ENCODE assay signal across 8 cellular contexts in genomic region chr6:26043389-26044139, GRCh38. TPM values are rescaled to one million over a fixed set of nuclear protein-coding genes. Genes with fewer than 3 reads are reported as not detected.
DNase-seq lines count a peak whose midpoint lies in the region; ATAC-seq and TF ChIP-seq lines count a peak whose summit lies in the region.

No MANE protein-coding gene starts in this region.

- no peaks in the 10 kb centered on the region for H4K20me1 ChIP-seq in OCI-LY7 (ENCODE audit: insufficient read depth, low read length)

- no peak overlapping the region for H3K4ac ChIP-seq in neuronal stem cell (ENCODE audit: low read length)

- H3K4me1 ChIP-seq in OCI-LY7 (ENCODE audit: insufficient read depth, low read length, poor library complexity, severe bottlenecking) (peaks cover 70% of the 10 kb centered on the region), neuronal stem cell (ENCODE audit: control insufficient read depth in 2 of 2, insufficient read depth in 1 of 2, low read depth in 1 of 2, low read length in 2 of 2) (peaks cover 0 to 2% of the 10 kb centered on the region in 2 donors)

- no peaks in the 10 kb centered on the region for H3K9me2 ChIP-seq in OCI-LY7 (ENCODE audit: insufficient read depth, low read length)

- H4K91ac ChIP-seq in neuronal stem cell (ENCODE audit: low read depth, low read length, poor library complexity): no peak overlapping the region

- H3K4me3 ChIP-seq in AG04450 (ENCODE audit: low read depth, low read length): peak overlapping the region; percentile 66
- peak overlapping the region; percentile 67 for H3K4me3 ChIP-seq in OCI-LY7 (ENCODE audit: low read depth, low read length, poor library complexity, severe bottlenecking)
- peak overlapping the region; percentile 59 for H3K4me3 ChIP-seq in fibroblast of the aortic adventitia (ENCODE audit: low read depth, low read length)
- peak overlapping the region; percentile 39 to 80 for H3K4me3 ChIP-seq in neuronal stem cell (ENCODE audit: low read length in 2 of 2)

- peak overlapping the region; percentile 73 for H2BK15ac ChIP-seq in neuronal stem cell (ENCODE audit: low read length)

- intact Hi-C loops in OCI-LY7 (cut with micrococcal nuclease; ENCODE audit: unreplicated experiment): loop anchor here (1.0 kb wide), 1 partner anchor 10 kb away; a partner anchor contains a TSS

- no peak overlapping the region for H4K8ac ChIP-seq in neuronal stem cell (ENCODE audit: low read depth, low read length)

- no peak overlapping the region for H3K14ac ChIP-seq in neuronal stem cell (ENCODE audit: low read length)

- no peaks in the 10 kb centered on the region; the same call in 1 of the 2 replicates for H3K9me3 ChIP-seq in AG04450 (ENCODE audit: control insufficient read depth, insufficient read depth, low read length)
- no peaks in the 10 kb centered on the region for H3K9me3 ChIP-seq in OCI-LY7 (ENCODE audit: low read length)
- peaks cover 0 to 7% of the 10 kb centered on the region in 2 donors for H3K9me3 ChIP-seq in neuronal stem cell (replicated peaks in 1 of 2; ENCODE audit: control insufficient read depth in 2 of 2, insufficient read depth in 1 of 2, low read depth in 1 of 2, low read length in 2 of 2)

- no peaks in the 10 kb centered on the region for H3K79me2 ChIP-seq in OCI-LY7 (ENCODE audit: insufficient read depth, low read depth, low read length)

- peak overlapping the region; percentile 50 for H2AK5ac ChIP-seq in neuronal stem cell (ENCODE audit: low read depth, low read length)

- DNase-seq in AG04450 (ENCODE audit: low read depth, low spot score) (peak; percentile 96), OCI-LY7 (ENCODE audit: low spot score) (peak; percentile 98), fibroblast of the aortic adventitia (ENCODE audit: low read depth) (peak; percentile 99), neuronal stem cell (ENCODE audit: low spot score) (peak; percentile 78), GDM1 (lab: John Stamatoyannopoulos, UW) (no peak)
- DNase-seq in activated effector memory CD4-positive, alpha-beta T cell treated with anti-CD3 and anti-CD28 coated beads, Interleukin-2, amount 50 U/mL, for 16 hours: peak; percentile 86

- POLR2A ChIA-PET in AG04450 (lab: Yijun Ruan, JAX) (interaction anchor here (0.6 to 5.3 kb wide), 28 partner anchors 10 to 1849 kb away, joined by 3 to 272 read pairs (median 6); a partner anchor contains a TSS), OCI-LY7 (lab: Charles Lee) (interaction anchor here (0.7 to 16.1 kb wide), 43 partner anchors 8 to 1851 kb away, joined by 3 to 793 read pairs (median 6); a partner anchor contains a TSS)

- H2AFZ ChIP-seq in OCI-LY7 (ENCODE audit: low read length) (no peak overlapping the region), neuronal stem cell (ENCODE audit: low read length) (no peak overlapping the region)

- BruUV-seq in OCI-LY7 (replicated peaks; lab: Mats Ljungman, UMichigan): TSS peak; percentile 98

- H3K9ac ChIP-seq in neuronal stem cell (ENCODE audit: low read depth, low read length, poor library complexity): peak overlapping the region; percentile 73

- H3K18ac ChIP-seq in neuronal stem cell (ENCODE audit: low read length): peak overlapping the region; percentile 92

- H3K79me1 ChIP-seq in neuronal stem cell (ENCODE audit: low read depth, low read length): no peaks in the 10 kb centered on the region

- CTCF ChIA-PET in AG04450 (lab: Charles Lee) (interaction anchor here (0.9 to 2.0 kb wide), 5 partner anchors 9 to 53 kb away, joined by 3 to 22 read pairs (median 4); no protein-coding TSS in a partner anchor), OCI-LY7 (lab: Charles Lee; ENCODE audit: unreplicated experiment) (interaction anchor here (0.7 to 1.1 kb wide), 2 partner anchors 12 to 158 kb away, joined by 3 to 6 read pairs; a partner anchor contains a TSS)

- no peak overlapping the region for H2BK12ac ChIP-seq in neuronal stem cell (ENCODE audit: low read length)

- TF ChIP-seq CTCF in AG04450 (IDR thresholded peaks at IDR 0.05; ENCODE audit: low read depth, low read length): no peak
- TF ChIP-seq CTCF in OCI-LY7 (conservative IDR thresholded peaks at IDR 0.05; ENCODE audit: low read length): no peak
- TF ChIP-seq CTCF in fibroblast of the aortic adventitia (IDR thresholded peaks at IDR 0.05; ENCODE audit: insufficient read depth, low read length): no peak

- H3K4me2 ChIP-seq in OCI-LY7 (ENCODE audit: low read length): peak overlapping the region; percentile 85
- peak overlapping the region; percentile 43 for H3K4me2 ChIP-seq in neuronal stem cell (ENCODE audit: insufficient read depth, low read length, poor library complexity, severe bottlenecking)

- H3K36me3 ChIP-seq in OCI-LY7 (ENCODE audit: insufficient read depth, low read length) (no peaks in the 10 kb centered on the region), neuronal stem cell (replicated peaks in 1 of 2; ENCODE audit: control insufficient read depth in 2 of 2, insufficient read depth in 2 of 2, low read length in 2 of 2) (no peaks in the 10 kb centered on the region)

- no peak overlapping the region for H3K23ac ChIP-seq in neuronal stem cell (ENCODE audit: low read depth, low read length, poor library complexity)

- WGBS in neuronal stem cell (ENCODE audit: extremely low coverage in 2 of 2, insufficient read length in 2 of 2, insufficient replicate concordance in 1 of 2), 2 donors: no CpG with 5 or more reads among the region's 32 CpGs

- H2BK5ac ChIP-seq in neuronal stem cell (ENCODE audit: low read length): peak overlapping the region; percentile 71

- H3K27me3 ChIP-seq in AG04450 (ENCODE audit: control insufficient read depth, insufficient read depth, low read length) (no peaks in the 10 kb centered on the region), neuronal stem cell (ENCODE audit: control insufficient read depth in 3 of 3, insufficient read depth in 3 of 3, low read depth in 1 of 3, low read length in 3 of 3) (no peaks in the 10 kb centered on the region)

- no peak overlapping the region for H2BK120ac ChIP-seq in neuronal stem cell (ENCODE audit: low read depth, low read length)

- H3K27ac ChIP-seq in AG04450 (ENCODE audit: low read depth, low read length) (peak overlapping the region; percentile 93), OCI-LY7 (ENCODE audit: low read depth, low read length, poor library complexity, severe bottlenecking) (peak overlapping the region; percentile 99), neuronal stem cell (replicated peaks; ENCODE audit: low read length) (peak overlapping the region; percentile 74)

- ATAC-seq in GM18873 (IDR thresholded peaks at IDR 0.05; ENCODE audit: low FRiP score, unreplicated experiment) (peak; percentile 54), HG03135 (IDR thresholded peaks at IDR 0.05; ENCODE audit: unreplicated experiment) (peak; percentile 59)

RNA-seq across cellular contexts. Expression of gene HFE, which starts 43.7 kb away (rescaled TPM):
- polyA plus RNA-seq in AG04450 (2011; rRNA removed): 19.5 and 21.4 TPM in 2 replicates
- 19.7 and 20.1 TPM in 2 replicates for polyA minus RNA-seq in AG04450 (2011; rRNA and poly(A)+ RNA removed)
- total RNA-seq in OCI-LY7 (2014; rRNA removed; shearing (Covaris generic)): 0.18 and 0.69 TPM in 2 replicates
- 0.57 and 0.72 TPM in 2 replicates for total RNA-seq in OCI-LY7 (2022)
- 7.4 and 9.0 TPM in 2 replicates for total RNA-seq in fibroblast of the aortic adventitia (ENCODE audit: low replicate concordance)
- polyA plus RNA-seq in neuronal stem cell (2013, experiment 1 of 2): 0.54 TPM
- 0.35 TPM for polyA plus RNA-seq in neuronal stem cell (2013, experiment 2 of 2)
